Comparison of ENCODE assay signal across 1 cellular context in the genomic region with DNA sequence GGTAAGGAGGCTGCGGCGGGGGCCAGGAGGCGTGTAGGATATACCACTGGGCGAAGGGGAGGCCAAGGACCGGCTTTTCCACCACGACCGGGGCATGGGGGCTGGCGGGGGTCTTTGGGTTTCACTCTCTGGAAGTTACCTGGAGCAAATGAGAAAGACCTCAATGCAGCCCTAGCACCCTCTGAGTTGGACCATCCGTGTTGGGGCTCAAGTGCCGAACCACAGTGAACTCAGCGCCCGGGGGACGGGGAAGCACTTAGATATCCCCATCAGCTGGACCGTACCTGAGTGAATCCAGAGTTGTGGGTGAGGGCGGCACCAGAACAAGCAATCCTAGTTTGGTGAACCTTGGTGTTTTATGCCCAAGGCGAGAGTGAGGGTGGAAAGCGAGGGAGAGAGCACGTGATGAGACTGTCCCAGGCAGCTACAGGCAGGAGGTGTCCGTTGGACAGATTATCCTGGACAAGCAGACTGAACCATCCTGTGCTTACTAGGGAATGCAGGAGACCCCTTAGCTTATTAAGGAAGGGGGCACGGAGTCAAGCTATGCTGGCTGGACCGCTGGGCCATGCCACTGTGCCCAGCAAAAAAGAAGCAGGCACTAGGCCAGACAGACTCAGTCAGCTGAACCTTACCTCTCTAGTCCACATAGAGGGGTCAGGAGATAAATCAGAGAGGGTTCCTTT.
TF ChIP-seq lines count a peak whose summit lies in the region.

No MANE protein-coding gene starts in this region.

TF ChIP-seq in endothelial cell of umbilical vein, 7 proteins besides CTCF, POLR2A, EP300 and RAD21:
- TF ChIP-seq MYC (IDR thresholded peaks at IDR 0.05; ENCODE audit: low read depth, low read length), result no peak
- TF ChIP-seq FOS (IDR thresholded peaks at IDR 0.05; ENCODE audit: borderline replicate concordance, insufficient read depth, low read length), result no peak
- TF ChIP-seq POLR2AphosphoS5 (IDR thresholded peaks at IDR 0.05; ENCODE audit: insufficient read depth, low read depth, low read length), result no peak
- TF ChIP-seq, protein P1, sequence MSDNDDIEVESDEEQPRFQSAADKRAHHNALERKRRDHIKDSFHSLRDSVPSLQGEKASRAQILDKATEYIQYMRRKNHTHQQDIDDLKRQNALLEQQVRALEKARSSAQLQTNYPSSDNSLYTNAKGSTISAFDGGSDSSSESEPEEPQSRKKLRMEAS (IDR thresholded peaks at IDR 0.05; ENCODE audit: insufficient read depth, insufficient read length), result no peak
- TF ChIP-seq JUN (IDR thresholded peaks at IDR 0.05; ENCODE audit: borderline replicate concordance, insufficient read depth, insufficient read length, low read depth), result no peak
- no peak for TF ChIP-seq EZH2 (IDR thresholded peaks at IDR 0.05; ENCODE audit: borderline replicate concordance, low read depth, low read length, severe bottlenecking)
- no peak for TF ChIP-seq GATA2 (IDR thresholded peaks at IDR 0.05; ENCODE audit: insufficient read depth, insufficient read length, low read depth, low read length)
